In genomic region chr3:160402249-160403027, GRCh38 we compare ENCODE assay signal across 8 cellular contexts. TPM values are rescaled to one million over a fixed set of nuclear protein-coding genes. Genes with fewer than 3 reads are reported as not detected.
DNase-seq lines count a peak whose midpoint lies in the region; FAIRE-seq and TF ChIP-seq lines count a peak whose summit lies in the region.

No MANE protein-coding gene starts in this region.

- H4K91ac ChIP-seq in mesenchymal stem cell (ENCODE audit: low read length), result no peak overlapping the region

- peak overlapping the region; percentile 96 for H3K9ac ChIP-seq in astrocyte (ENCODE audit: low read length)
- H3K9ac ChIP-seq in mesenchymal stem cell (ENCODE audit: low read length), result peak overlapping the region; percentile 96

- H2BK120ac ChIP-seq in mesenchymal stem cell (ENCODE audit: low read depth, low read length), result no peak overlapping the region

- no peak overlapping the region for H2BK12ac ChIP-seq in mesenchymal stem cell (ENCODE audit: low read length in 2 of 2)

- H3K4me3 ChIP-seq in AG04450 (ENCODE audit: low read depth, low read length) (peak overlapping the region; percentile 98), HFF-Myc (replicated peaks; ENCODE audit: low read depth, low read length) (peak overlapping the region; percentile 94), astrocyte (ENCODE audit: insufficient read depth, low read depth, low read length) (peak overlapping the region; percentile 97), mesenchymal stem cell (ENCODE audit: insufficient read depth in 1 of 2, low read depth in 1 of 2, low read length in 2 of 2) (peak overlapping the region in 1 of 2 experiments; percentile 91)

- H2AFZ ChIP-seq in astrocyte (ENCODE audit: low read depth, low read length) (no peak overlapping the region), mesenchymal stem cell (ENCODE audit: low read depth, low read length) (no peak overlapping the region)

- H3K27ac Mint-ChIP-seq in astrocyte (ENCODE audit: unreplicated experiment), result peak overlapping the region; percentile 64

- FAIRE-seq in astrocyte (lab: Jason Lieb, UNC), result no peak

- H3K4me3 Mint-ChIP-seq in astrocyte (ENCODE audit: unreplicated experiment), result peak overlapping the region; percentile 97

- H3K4me2 ChIP-seq in astrocyte (ENCODE audit: low read length) (peak overlapping the region; percentile 94), mesenchymal stem cell (ENCODE audit: low read length, poor library complexity, severe bottlenecking) (peak overlapping the region; percentile 57)

- no peak overlapping the region for H4K8ac ChIP-seq in mesenchymal stem cell (ENCODE audit: low read length)

- no peak overlapping the region for H3K4ac ChIP-seq in mesenchymal stem cell (ENCODE audit: low read depth in 1 of 2, low read length in 2 of 2)

- peaks cover 14% of the 10 kb centered on the region for H4K20me1 ChIP-seq in astrocyte (ENCODE audit: insufficient read depth, low read length)

- no peaks in the 10 kb centered on the region for H3K27me3 ChIP-seq in AG04450 (ENCODE audit: control insufficient read depth, insufficient read depth, low read length)
- H3K27me3 ChIP-seq in astrocyte (ENCODE audit: insufficient read depth, low read length), result no peaks in the 10 kb centered on the region
- H3K27me3 ChIP-seq in mesenchymal stem cell (ENCODE audit: control insufficient read depth in 1 of 2, insufficient read depth in 1 of 2, low read length in 2 of 2), result no peaks in the 10 kb centered on the region

- no peak for DNase-seq in AG04450 (ENCODE audit: low read depth, low spot score)
- DNase-seq in HFF-Myc (ENCODE audit: extremely low read depth, low read depth), result no peak
- DNase-seq in astrocyte (ENCODE audit: low read depth), result no peak
- DNase-seq in mesenchymal stem cell, result no peak
- no peak for DNase-seq in erythroblast (lab: John Stamatoyannopoulos, UW)
- DNase-seq in stimulated activated CD4-positive, alpha-beta T cell treated with anti-CD3 and anti-CD28 coated beads, Interleukin-2, amount 100 ng/mL, for 48 hours, result no peak
- DNase-seq in AG08396 (ENCODE audit: low spot score), result no peak
- DNase-seq in AML-193 (lab: John Stamatoyannopoulos, UW), result no peak

- no peak overlapping the region for H2BK15ac ChIP-seq in mesenchymal stem cell (ENCODE audit: low read depth, poor library complexity, severe bottlenecking)

- peaks cover 3% of the 10 kb centered on the region for H3K79me1 ChIP-seq in mesenchymal stem cell (replicated peaks; ENCODE audit: low read length, poor library complexity, severe bottlenecking)

- H3K4me1 Mint-ChIP-seq in astrocyte (ENCODE audit: low read depth, unreplicated experiment), result peaks cover 10% of the 10 kb centered on the region

- H3K36me3 ChIP-seq in astrocyte (ENCODE audit: insufficient read depth, low read length) (peaks cover 9% of the 10 kb centered on the region), mesenchymal stem cell (ENCODE audit: control insufficient read depth in 1 of 2, insufficient read depth in 2 of 2, low read depth in 1 of 2, low read length in 2 of 2) (peaks cover 0 to 3% of the 10 kb centered on the region in 2 experiments)

- no peak overlapping the region for H2AK5ac ChIP-seq in mesenchymal stem cell (ENCODE audit: low read length, severe bottlenecking)

- POLR2A ChIA-PET in AG04450 (lab: Yijun Ruan, JAX), result interaction anchor here (0.9 kb wide), 1 partner anchor 47 kb away, joined by 5 read pairs; the partner anchor contains the start of gene TRIM59

- peaks cover 96% of the 10 kb centered on the region for H3K79me2 ChIP-seq in astrocyte (ENCODE audit: insufficient read depth, low read length)

- TF ChIP-seq CTCF in AG04450 (IDR thresholded peaks at IDR 0.05; ENCODE audit: low read depth, low read length) (no peak), HFF-Myc (IDR thresholded peaks at IDR 0.05; ENCODE audit: low read depth, low read length, missing control alignments) (no peak), astrocyte (IDR thresholded peaks at IDR 0.05; ENCODE audit: insufficient read depth, low read depth, low read length) (no peak)

- TF ChIP-seq POLR2A in erythroblast (IDR thresholded peaks at IDR 0.05; ENCODE audit: low read length), result no peak

- no peak overlapping the region for H3K18ac ChIP-seq in mesenchymal stem cell (ENCODE audit: low read depth in 1 of 2, low read length in 2 of 2)

- no peak overlapping the region for H3K27ac ChIP-seq in AG04450 (ENCODE audit: low read depth, low read length)
- peak overlapping the region; percentile 92 for H3K27ac ChIP-seq in astrocyte (ENCODE audit: low read depth, low read length)
- H3K27ac ChIP-seq in mesenchymal stem cell (ENCODE audit: low read length, poor library complexity, severe bottlenecking), result no peak overlapping the region

- CTCF ChIA-PET in AG04450 (lab: Charles Lee), result interaction anchor here (0.7 to 2.3 kb wide), 3 partner anchors 11 to 239 kb away, joined by 3 to 20 read pairs (median 3); no protein-coding TSS in a partner anchor

- H3K9me3 Mint-ChIP-seq in astrocyte (ENCODE audit: unreplicated experiment), result no peaks in the 10 kb centered on the region

- no peak overlapping the region for H3K14ac ChIP-seq in mesenchymal stem cell (ENCODE audit: low read length in 2 of 2)

- H3K27me3 Mint-ChIP-seq in astrocyte (ENCODE audit: low read depth, unreplicated experiment), result no peaks in the 10 kb centered on the region

- no peak overlapping the region for H3K23ac ChIP-seq in mesenchymal stem cell (ENCODE audit: low read length in 2 of 2)

- no peak overlapping the region for H2BK5ac ChIP-seq in mesenchymal stem cell (ENCODE audit: low read depth, low read length, poor library complexity, severe bottlenecking)

- 18% methylated on average over 3 of the region's 11 CpGs for WGBS in mesenchymal stem cell

- H3K4me1 ChIP-seq in astrocyte (ENCODE audit: insufficient read depth, low read length) (peaks cover 8% of the 10 kb centered on the region), mesenchymal stem cell (ENCODE audit: control insufficient read depth, insufficient read depth, low read depth, low read length) (peaks cover 1% of the 10 kb centered on the region)

- H3K9me3 ChIP-seq in AG04450 (ENCODE audit: control insufficient read depth, insufficient read depth, low read length) (no peaks in the 10 kb centered on the region), astrocyte (ENCODE audit: insufficient read depth, low read depth, low read length) (no peaks in the 10 kb centered on the region), mesenchymal stem cell (ENCODE audit: control insufficient read depth, low read length) (no peaks in the 10 kb centered on the region)

- peaks cover 1% of the 10 kb centered on the region for H3K36me3 Mint-ChIP-seq in astrocyte (ENCODE audit: low read depth, unreplicated experiment)

RNA-seq across cellular contexts. Expression of gene SMC4, which starts 3.0 kb away (rescaled TPM):
- 23.5 and 42.0 TPM in 2 replicates for polyA plus RNA-seq in AG04450 (2011; rRNA removed)
- polyA minus RNA-seq in AG04450 (2011; rRNA and poly(A)+ RNA removed), result 8.6 and 20.0 TPM in 2 replicates
- total RNA-seq in astrocyte, result 34.1 and 38.6 TPM in 2 replicates
- 111 TPM for polyA plus RNA-seq in mesenchymal stem cell (2013, experiment 1 of 2)
- 103 TPM for polyA plus RNA-seq in mesenchymal stem cell (2013, experiment 2 of 2)

RNA-seq across cellular contexts. Expression of gene IFT80, which starts 3.4 kb away (rescaled TPM):
- 29.2 and 43.5 TPM in 2 replicates for polyA plus RNA-seq in AG04450 (2011; rRNA removed)
- polyA minus RNA-seq in AG04450 (2011; rRNA and poly(A)+ RNA removed), result 10.7 and 25.1 TPM in 2 replicates
- total RNA-seq in astrocyte, result 25.2 and 27.3 TPM in 2 replicates
- 20.1 TPM for polyA plus RNA-seq in mesenchymal stem cell (2013, experiment 1 of 2)
- 18.2 TPM for polyA plus RNA-seq in mesenchymal stem cell (2013, experiment 2 of 2)

RNA-seq across cellular contexts. Expression of gene TRIM59, which starts 47.1 kb away (rescaled TPM):
- polyA plus RNA-seq in AG04450 (2011; rRNA removed), result 10.9 and 15.3 TPM in 2 replicates
- 14.6 and 22.7 TPM in 2 replicates for polyA minus RNA-seq in AG04450 (2011; rRNA and poly(A)+ RNA removed)
- total RNA-seq in astrocyte, result 15.8 and 20.6 TPM in 2 replicates
- 11.1 TPM for polyA plus RNA-seq in mesenchymal stem cell (2013, experiment 1 of 2)
- 9.7 TPM for polyA plus RNA-seq in mesenchymal stem cell (2013, experiment 2 of 2)
